Comparison of ENCODE assay signal across 8 cellular contexts in genomic region chr12:57751788-57752667, GRCh38. TPM values are rescaled to one million over a fixed set of nuclear protein-coding genes. Genes with fewer than 3 reads are reported as not detected.
DNase-seq lines count a peak whose midpoint lies in the region; ATAC-seq and TF ChIP-seq lines count a peak whose summit lies in the region.

TSS of gene CDK4 (minus strand) at chr12:57752310. CDS start at chr12:57751717, 593 bp downstream.

- POLR2A ChIA-PET in BJ (lab: Charles Lee): interaction anchor here (1.1 kb wide), 1 partner anchor 20 kb away, joined by 3 read pairs; the partner anchor contains the start of genes EEF1AKMT3 and METTL1

- DNase-seq in BJ (ENCODE audit: low read depth): peak; percentile 99
- DNase-seq in NCI-H526 treated with DMSO at 0.1 percent for 48 hours (lab: John Stamatoyannopoulos, UW): peak; percentile 98
- peak; percentile 99 for DNase-seq in activated CD4-positive, alpha-beta T cell treated with anti-CD3 and anti-CD28 coated beads, Interleukin-2, amount 10 ng/mL, durations not matched to agents 24 days and 14 days
- peak; percentile 100 for DNase-seq in coronary artery (ENCODE audit: low spot score)
- DNase-seq in stimulated activated CD4-positive, alpha-beta T cell treated with anti-CD3 and anti-CD28 coated beads, Interleukin-1b, Interleukin-23, amount 100 ng/mL, for 4 hours (ENCODE audit: low read depth in 2 of 2): peak; percentile 95 to 97

- H3K36me3 Mint-ChIP-seq in activated CD4-positive, alpha-beta T cell treated with anti-CD3 and anti-CD28 coated beads, Interleukin-2, amount 10 ng/mL, durations not matched to agents 24 days and 14 days (ENCODE audit: low read depth): peaks cover 46% of the 10 kb centered on the region

- no peaks in the 10 kb centered on the region for H3K27me3 Mint-ChIP-seq in activated CD4-positive, alpha-beta T cell treated with anti-CD3 and anti-CD28 coated beads, Interleukin-2, amount 10 ng/mL, durations not matched to agents 24 days and 14 days

- H3K27me3 ChIP-seq in BJ (ENCODE audit: control insufficient read depth, insufficient read depth, low read length): peaks cover 6% of the 10 kb centered on the region
- H3K27me3 ChIP-seq in layer of hippocampus (ENCODE audit: control insufficient read depth, insufficient read depth, low read length): no peaks in the 10 kb centered on the region

- no peaks in the 10 kb centered on the region for H3K9me3 Mint-ChIP-seq in activated CD4-positive, alpha-beta T cell treated with anti-CD3 and anti-CD28 coated beads, Interleukin-2, amount 10 ng/mL, durations not matched to agents 24 days and 14 days

- peak within 1 kb of the TSS; percentile 96 for H3K4me3 Mint-ChIP-seq in activated CD4-positive, alpha-beta T cell treated with anti-CD3 and anti-CD28 coated beads, Interleukin-2, amount 10 ng/mL, durations not matched to agents 24 days and 14 days

- H3K4me3 ChIP-seq in BJ (ENCODE audit: low read depth, low read length) (peak within 1 kb of the TSS; percentile 81), coronary artery (peak within 1 kb of the TSS; percentile 80)

- H3K36me3 ChIP-seq in BJ (ENCODE audit: control insufficient read depth, insufficient read depth, low read length): peaks cover 10% of the 10 kb centered on the region

- no peak for TF ChIP-seq CTCF in BJ (IDR thresholded peaks at IDR 0.05; ENCODE audit: insufficient read depth, low read depth, low read length)
- no peak for TF ChIP-seq CTCF in coronary artery (IDR thresholded peaks at IDR 0.05)

- CTCF ChIA-PET in BJ (lab: Yijun Ruan, JAX): interaction anchor here (0.9 to 1.1 kb wide), 3 partner anchors 15 to 28 kb away, joined by 3 to 4 read pairs (median 3); no protein-coding TSS in a partner anchor

- intact Hi-C loops in activated CD4-positive, alpha-beta T cell treated with anti-CD3 and anti-CD28 coated beads, Interleukin-2, amount 10 ng/mL, durations not matched to agents 24 days and 14 days (cut with micrococcal nuclease): loop anchor here (1.0 to 10.0 kb wide), 5 partner anchors 8 to 1927 kb away; partner anchors contain the start of genes DDIT3, DNAJC14, EEF1AKMT3 and ESYT1

- ATAC-seq in GM19324 (IDR thresholded peaks at IDR 0.05; ENCODE audit: low FRiP score, unreplicated experiment) (peak; percentile 81), HG03469 (IDR thresholded peaks at IDR 0.05; ENCODE audit: unreplicated experiment) (peak; percentile 66)

- H3K27ac ChIP-seq in coronary artery: peak within 1 kb of the TSS; percentile 91
- H3K27ac ChIP-seq in layer of hippocampus (ENCODE audit: low read depth, low read length): peak within 1 kb of the TSS; percentile 86

- peak within 1 kb of the TSS; percentile 97 for H3K27ac Mint-ChIP-seq in activated CD4-positive, alpha-beta T cell treated with anti-CD3 and anti-CD28 coated beads, Interleukin-2, amount 10 ng/mL, durations not matched to agents 24 days and 14 days

- peaks cover 56% of the 10 kb centered on the region for H3K4me1 Mint-ChIP-seq in activated CD4-positive, alpha-beta T cell treated with anti-CD3 and anti-CD28 coated beads, Interleukin-2, amount 10 ng/mL, durations not matched to agents 24 days and 14 days

RNA-seq across cellular contexts. Expression of gene CDK4, which starts in this region (rescaled TPM):
- 208 and 293 TPM in 2 replicates for polyA plus RNA-seq in BJ (2011; rRNA removed)
- polyA minus RNA-seq in BJ (2011; rRNA and poly(A)+ RNA removed): 69.7 and 116 TPM in 2 replicates
- total RNA-seq in activated CD4-positive, alpha-beta T cell treated with anti-CD3 and anti-CD28 coated beads, Interleukin-2, amount 10 ng/mL, durations not matched to agents 24 days and 14 days: 240 and 248 TPM in 2 replicates

Comparison
In these comparisons a context has a peak if more than half of its experiments do, and no peak if none do; other contexts are left out.
1. Peak in every context shown above with its lines: DNase-seq, ATAC-seq, H3K4me3 ChIP-seq and H3K27ac ChIP-seq.